In the genomic region with DNA sequence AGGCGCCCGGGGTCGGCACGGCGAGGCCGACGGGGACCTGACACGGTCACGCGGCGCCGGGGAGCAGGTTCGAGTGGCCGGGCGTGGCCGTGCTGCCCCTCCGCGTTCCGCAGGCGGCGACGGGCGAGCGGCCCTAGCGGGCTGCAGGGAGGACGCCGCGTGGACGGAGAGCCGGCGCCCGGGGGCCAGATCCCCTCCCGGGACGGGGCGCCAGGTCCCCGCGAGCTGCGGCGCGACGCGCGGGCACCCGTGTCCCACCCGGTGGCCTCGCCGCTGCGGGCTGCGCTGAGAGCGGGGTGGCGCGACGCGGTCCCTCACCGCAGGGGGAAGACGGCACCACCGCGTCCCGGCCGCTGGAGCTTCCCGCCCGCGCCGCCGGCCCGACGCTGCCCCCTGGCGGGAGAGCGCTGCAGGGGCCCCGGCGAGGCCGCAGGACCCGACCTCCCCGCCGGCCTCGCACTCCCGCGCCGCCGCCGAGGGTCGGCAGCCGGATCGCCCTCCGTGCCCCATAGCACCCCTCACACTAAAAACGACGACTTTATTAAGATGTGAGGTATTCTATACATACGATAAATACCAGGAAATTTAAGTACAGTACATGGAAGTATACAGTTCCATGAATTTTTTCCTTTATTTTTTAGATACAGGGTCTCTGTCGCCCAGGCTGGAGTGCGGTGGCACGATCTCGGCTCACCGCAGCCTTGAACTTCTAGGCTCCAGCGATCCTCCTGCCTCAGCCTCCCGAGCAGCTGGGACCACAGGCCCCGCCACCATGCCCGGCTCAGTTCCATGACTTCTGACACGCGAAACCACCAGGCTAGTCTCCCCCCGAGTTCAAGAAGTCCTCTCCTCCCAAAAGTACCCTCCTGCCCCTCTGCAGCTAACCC, we compare ENCODE assay signal across 1 cellular context.
TF ChIP-seq lines count a peak whose summit lies in the region.

No MANE protein-coding gene starts in this region.

TF ChIP-seq in WTC11, 78 proteins besides CTCF, POLR2A, EP300 and RAD21 (continued from another document):
- TF ChIP-seq, protein P1, sequence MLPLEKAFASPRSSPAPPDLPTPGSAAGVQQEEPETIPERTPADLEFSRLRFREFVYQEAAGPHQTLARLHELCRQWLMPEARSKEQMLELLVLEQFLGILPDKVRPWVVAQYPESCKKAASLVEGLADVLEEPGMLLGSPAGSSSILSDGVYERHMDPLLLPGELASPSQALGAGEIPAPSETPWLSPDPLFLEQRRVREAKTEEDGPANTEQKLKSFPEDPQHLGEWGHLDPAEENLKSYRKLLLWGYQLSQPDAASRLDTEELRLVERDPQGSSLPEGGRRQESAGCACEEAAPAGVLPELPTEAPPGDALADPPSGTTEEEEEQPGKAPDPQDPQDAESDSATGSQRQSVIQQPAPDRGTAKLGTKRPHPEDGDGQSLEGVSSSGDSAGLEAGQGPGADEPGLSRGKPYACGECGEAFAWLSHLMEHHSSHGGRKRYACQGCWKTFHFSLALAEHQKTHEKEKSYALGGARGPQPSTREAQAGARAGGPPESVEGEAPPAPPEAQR (CRISPR knock-in tag; IDR thresholded peaks at IDR 0.05): no peak
- TF ChIP-seq, protein P2, sequence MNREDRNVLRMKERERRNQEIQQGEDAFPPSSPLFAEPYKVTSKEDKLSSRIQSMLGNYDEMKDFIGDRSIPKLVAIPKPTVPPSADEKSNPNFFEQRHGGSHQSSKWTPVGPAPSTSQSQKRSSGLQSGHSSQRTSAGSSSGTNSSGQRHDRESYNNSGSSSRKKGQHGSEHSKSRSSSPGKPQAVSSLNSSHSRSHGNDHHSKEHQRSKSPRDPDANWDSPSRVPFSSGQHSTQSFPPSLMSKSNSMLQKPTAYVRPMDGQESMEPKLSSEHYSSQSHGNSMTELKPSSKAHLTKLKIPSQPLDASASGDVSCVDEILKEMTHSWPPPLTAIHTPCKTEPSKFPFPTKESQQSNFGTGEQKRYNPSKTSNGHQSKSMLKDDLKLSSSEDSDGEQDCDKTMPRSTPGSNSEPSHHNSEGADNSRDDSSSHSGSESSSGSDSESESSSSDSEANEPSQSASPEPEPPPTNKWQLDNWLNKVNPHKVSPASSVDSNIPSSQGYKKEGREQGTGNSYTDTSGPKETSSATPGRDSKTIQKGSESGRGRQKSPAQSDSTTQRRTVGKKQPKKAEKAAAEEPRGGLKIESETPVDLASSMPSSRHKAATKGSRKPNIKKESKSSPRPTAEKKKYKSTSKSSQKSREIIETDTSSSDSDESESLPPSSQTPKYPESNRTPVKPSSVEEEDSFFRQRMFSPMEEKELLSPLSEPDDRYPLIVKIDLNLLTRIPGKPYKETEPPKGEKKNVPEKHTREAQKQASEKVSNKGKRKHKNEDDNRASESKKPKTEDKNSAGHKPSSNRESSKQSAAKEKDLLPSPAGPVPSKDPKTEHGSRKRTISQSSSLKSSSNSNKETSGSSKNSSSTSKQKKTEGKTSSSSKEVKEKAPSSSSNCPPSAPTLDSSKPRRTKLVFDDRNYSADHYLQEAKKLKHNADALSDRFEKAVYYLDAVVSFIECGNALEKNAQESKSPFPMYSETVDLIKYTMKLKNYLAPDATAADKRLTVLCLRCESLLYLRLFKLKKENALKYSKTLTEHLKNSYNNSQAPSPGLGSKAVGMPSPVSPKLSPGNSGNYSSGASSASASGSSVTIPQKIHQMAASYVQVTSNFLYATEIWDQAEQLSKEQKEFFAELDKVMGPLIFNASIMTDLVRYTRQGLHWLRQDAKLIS (CRISPR knock-in tag; IDR thresholded peaks at IDR 0.05; ENCODE audit: borderline replicate concordance): no peak
- TF ChIP-seq ZNF416 (CRISPR knock-in tag; IDR thresholded peaks at IDR 0.05): 0 out of 2 replicates have a peak, but pooled peaks have one; percentile 31
- TF ChIP-seq TCF7 (CRISPR knock-in tag; IDR thresholded peaks at IDR 0.05; ENCODE audit: low read depth): no peak; the same call in 1 of the 2 replicates
